ENCODE assay signal across 8 cellular contexts in genomic region chr19:18044825-18045304, GRCh38. TPM values are rescaled to one million over a fixed set of nuclear protein-coding genes. Genes with fewer than 3 reads are reported as not detected.
DNase-seq lines count a peak whose midpoint lies in the region; ATAC-seq, FAIRE-seq and TF ChIP-seq lines count a peak whose summit lies in the region.

No MANE protein-coding gene starts in this region.

- no peaks in the 10 kb centered on the region for H4K20me1 ChIP-seq in astrocyte (ENCODE audit: insufficient read depth, low read length)

- no peak overlapping the region for H3K4me3 Mint-ChIP-seq in astrocyte (ENCODE audit: unreplicated experiment)

- peak overlapping the region; percentile 64 for H2AFZ ChIP-seq in astrocyte (ENCODE audit: low read depth, low read length)

- H3K4me1 ChIP-seq in astrocyte (ENCODE audit: insufficient read depth, low read length) (peaks cover 6% of the 10 kb centered on the region), kidney (ENCODE audit: control insufficient read depth in 1 of 2, insufficient read depth in 1 of 2, low read depth in 1 of 2, low read length in 2 of 2) (peaks cover 7 to 8% of the 10 kb centered on the region in 2 donors)

- H3K4me1 Mint-ChIP-seq in astrocyte (ENCODE audit: low read depth, unreplicated experiment): peaks cover 5% of the 10 kb centered on the region

- no peak for FAIRE-seq in astrocyte (lab: Jason Lieb, UNC)
- FAIRE-seq in kidney (lab: Jason Lieb, UNC): no peak

- H3K9me3 ChIP-seq in astrocyte (ENCODE audit: insufficient read depth, low read depth, low read length) (peaks cover 5% of the 10 kb centered on the region), kidney (ENCODE audit: control insufficient read depth in 1 of 2, low read length in 2 of 2) (peaks cover 0 to 2% of the 10 kb centered on the region in 2 donors)

- DNase-seq in EL: peak; percentile 68
- DNase-seq in LNCaP clone FGC (ENCODE audit: low read depth): no peak
- peak; percentile 34 to 97 (median 77) for DNase-seq in T-helper 2 cell
- peak; percentile 44 for DNase-seq in astrocyte (ENCODE audit: low read depth)
- peak; percentile 95 for DNase-seq in kidney
- DNase-seq in stimulated activated CD4-positive, alpha-beta T cell treated with anti-CD3 and anti-CD28 coated beads, Interleukin-1b, Interleukin-23, amount 100 ng/mL, for 1 hour (ENCODE audit: low read depth in 2 of 2): peak; percentile 55 to 58
- no peak for DNase-seq in SW 1271 (lab: John Stamatoyannopoulos, UW)

- no peak for TF ChIP-seq CTCF in LNCaP clone FGC (IDR thresholded peaks at IDR 0.05; ENCODE audit: control insufficient read depth, extremely low read depth, insufficient read depth)
- TF ChIP-seq CTCF in astrocyte (IDR thresholded peaks at IDR 0.05; ENCODE audit: insufficient read depth, low read depth, low read length): no peak
- TF ChIP-seq CTCF in kidney (IDR thresholded peaks at IDR 0.05; ENCODE audit: borderline replicate concordance, extremely low read depth, insufficient read depth): no peak

- peak overlapping the region; percentile 81 for H3K4me2 ChIP-seq in astrocyte (ENCODE audit: low read length)

- peak overlapping the region; percentile 17 for H3K4me3 ChIP-seq in LNCaP clone FGC (ENCODE audit: low read depth, low read length)
- peak overlapping the region; percentile 47 for H3K4me3 ChIP-seq in astrocyte (ENCODE audit: insufficient read depth, low read depth, low read length)
- H3K4me3 ChIP-seq in kidney (ENCODE audit: low read length in 2 of 2): peak overlapping the region; percentile 51 to 58

- peaks cover 16% of the 10 kb centered on the region for H3K27me3 ChIP-seq in astrocyte (ENCODE audit: insufficient read depth, low read length)

- no peaks in the 10 kb centered on the region for H3K36me3 Mint-ChIP-seq in astrocyte (ENCODE audit: low read depth, unreplicated experiment)

- H3K27ac Mint-ChIP-seq in astrocyte (ENCODE audit: unreplicated experiment): no peak overlapping the region

- no peaks in the 10 kb centered on the region for H3K9me3 Mint-ChIP-seq in astrocyte (ENCODE audit: unreplicated experiment)

- H3K27ac ChIP-seq in astrocyte (ENCODE audit: low read depth, low read length): no peak overlapping the region
- H3K27ac ChIP-seq in kidney (ENCODE audit: low read depth in 2 of 2, low read length in 2 of 2): peak overlapping the region; percentile 20 to 80

- peak; percentile 90 for ATAC-seq in GM21786 (IDR thresholded peaks at IDR 0.05; ENCODE audit: unreplicated experiment)

- intact Hi-C loops in kidney (cut with DNase I): no loop called here

- H3K9ac ChIP-seq in astrocyte (ENCODE audit: low read length) (peak overlapping the region; percentile 33), kidney (ENCODE audit: low read length in 2 of 2) (peak overlapping the region in 1 of 2 donors; percentile 55)

- H3K79me2 ChIP-seq in astrocyte (ENCODE audit: insufficient read depth, low read length): no peaks in the 10 kb centered on the region

- no peaks in the 10 kb centered on the region for H3K36me3 ChIP-seq in astrocyte (ENCODE audit: insufficient read depth, low read length)
- H3K36me3 ChIP-seq in kidney (ENCODE audit: control insufficient read depth in 1 of 2, insufficient read depth in 2 of 2, low read length in 2 of 2): no peaks in the 10 kb centered on the region

- peaks cover 41% of the 10 kb centered on the region for H3K27me3 Mint-ChIP-seq in astrocyte (ENCODE audit: low read depth, unreplicated experiment)

RNA-seq across cellular contexts. Expression of gene ARRDC2, which starts 36.9 kb away (rescaled TPM):
- total RNA-seq in astrocyte: 2.6 and 2.8 TPM in 2 replicates
- total RNA-seq in kidney: 68.4 TPM
- polyA plus RNA-seq in kidney (ENCODE audit: insufficient read depth, low read depth, low replicate concordance): 20.8 TPM

RNA-seq across cellular contexts. Expression of gene IL12RB1, which starts 41.9 kb away (rescaled TPM):
- total RNA-seq in astrocyte: 0.07 TPM in 1 of 2 replicates, not detected in the other
- 3.2 TPM for total RNA-seq in kidney
- 0.45 TPM for polyA plus RNA-seq in kidney (ENCODE audit: insufficient read depth, low read depth, low replicate concordance)

RNA-seq across cellular contexts. Expression of gene MAST3, which starts 52.7 kb away (rescaled TPM):
- total RNA-seq in astrocyte: 5.5 and 6.3 TPM in 2 replicates
- 16.0 TPM for total RNA-seq in kidney
- polyA plus RNA-seq in kidney (ENCODE audit: insufficient read depth, low read depth, low replicate concordance): 5.6 TPM

Comparison
In these comparisons a context has a peak if more than half of its experiments do, and no peak if none do; other contexts are left out.
1. DNase-seq: peak in EL (single experiment), T-helper 2 cell (5 of 5), astrocyte (single experiment), kidney (single experiment) and stimulated activated CD4-positive, alpha-beta T cell treated with anti-CD3 and anti-CD28 coated beads, Interleukin-1b, Interleukin-23, amount 100 ng/mL, for 1 hour (2 of 2); none in LNCaP clone FGC (single experiment) and SW 1271 (0 of 2).
2. RNA of gene ARRDC2, which starts 36.9 kb away (total RNA-seq): 68.4 TPM in kidney (single experiment); 2.6 to 2.8 TPM in astrocyte; every median in the first group is over 10 times any median in the second.
3. Peak in every context shown above with its lines, with median percentiles within 50 percentile points of each other: H3K4me3 ChIP-seq.